Comparison of ENCODE assay signal across 8 cellular contexts in genomic region chr2:231197741-231198290, GRCh38. TPM values are rescaled to one million over a fixed set of nuclear protein-coding genes. Genes with fewer than 3 reads are reported as not detected.
A peak's percentile ranks its signal among the peaks of the same experiment; 100 is the strongest.
DNase-seq lines count a peak whose midpoint lies in the region; ATAC-seq and TF ChIP-seq lines count a peak whose summit lies in the region.

No MANE protein-coding gene starts in this region.

- H3K9ac ChIP-seq in NT2/D1 (ENCODE audit: insufficient read length, low read depth) = peak overlapping the region; percentile 86
- peak overlapping the region; percentile 61 for H3K9ac ChIP-seq in endodermal cell (ENCODE audit: extremely low read depth, low read length, poor library complexity, severe bottlenecking)
- H3K9ac ChIP-seq in neuronal stem cell (ENCODE audit: low read depth, low read length, poor library complexity) = peak overlapping the region; percentile 96

- H4K8ac ChIP-seq in neuronal stem cell (ENCODE audit: low read depth, low read length) = no peak overlapping the region

- peak overlapping the region; percentile 99 for H3K4me3 ChIP-seq in CD8-positive, alpha-beta memory T cell (ENCODE audit: low read length)
- peak overlapping the region; percentile 89 for H3K4me3 ChIP-seq in NT2/D1 (ENCODE audit: insufficient read length, low read depth)
- H3K4me3 ChIP-seq in endodermal cell (ENCODE audit: low read length) = peak overlapping the region; percentile 88
- H3K4me3 ChIP-seq in neuronal stem cell (ENCODE audit: low read length in 2 of 2) = peak overlapping the region; percentile 95 to 96

- no peak overlapping the region for H2AK5ac ChIP-seq in neuronal stem cell (ENCODE audit: low read depth, low read length)

- POLR2A ChIA-PET in CD8-positive, alpha-beta memory T cell (lab: Charles Lee) = no interaction called here

- no peak overlapping the region for H3K4ac ChIP-seq in neuronal stem cell (ENCODE audit: low read length)

- H3K27ac ChIP-seq in CD8-positive, alpha-beta memory T cell (ENCODE audit: low read depth, low read length) = peak overlapping the region; percentile 35
- H3K27ac ChIP-seq in endodermal cell (ENCODE audit: low read depth, low read length) (no peak overlapping the region), neuronal stem cell (replicated peaks; ENCODE audit: low read length) (no peak overlapping the region)

- H3K9me3 Mint-ChIP-seq in CD8-positive, alpha-beta memory T cell = no peaks in the 10 kb centered on the region
- peaks cover 20% of the 10 kb centered on the region for H3K9me3 Mint-ChIP-seq in endodermal cell

- no peak for ATAC-seq in GM19467 (IDR thresholded peaks at IDR 0.05; ENCODE audit: unreplicated experiment)
- no peak for ATAC-seq in HG02759 (IDR thresholded peaks at IDR 0.05; ENCODE audit: unreplicated experiment)

- H4K91ac ChIP-seq in neuronal stem cell (ENCODE audit: low read depth, low read length, poor library complexity) = no peak overlapping the region

- no peak overlapping the region for H2BK5ac ChIP-seq in neuronal stem cell (ENCODE audit: low read length)

- H3K79me1 ChIP-seq in neuronal stem cell (ENCODE audit: low read depth, low read length) = no peaks in the 10 kb centered on the region

- CTCF ChIA-PET in CD8-positive, alpha-beta memory T cell (lab: Charles Lee) = no interaction called here

- H3K4me1 ChIP-seq in CD8-positive, alpha-beta memory T cell (ENCODE audit: insufficient read depth, low read length) = peaks cover 11% of the 10 kb centered on the region
- peaks cover 8% of the 10 kb centered on the region for H3K4me1 ChIP-seq in NT2/D1 (ENCODE audit: insufficient read depth, insufficient read length)
- peaks cover 4% of the 10 kb centered on the region for H3K4me1 ChIP-seq in endodermal cell (ENCODE audit: control insufficient read depth, insufficient read depth, low read length)
- H3K4me1 ChIP-seq in neuronal stem cell (ENCODE audit: control insufficient read depth in 2 of 2, insufficient read depth in 1 of 2, low read depth in 1 of 2, low read length in 2 of 2) = peaks cover 2 to 5% of the 10 kb centered on the region in 2 donors

- H3K14ac ChIP-seq in neuronal stem cell (ENCODE audit: low read length) = no peak overlapping the region

- H2AFZ ChIP-seq in neuronal stem cell (ENCODE audit: low read length) = peak overlapping the region; percentile 96

- no peak overlapping the region for H3K18ac ChIP-seq in neuronal stem cell (ENCODE audit: low read length)

- H2BK12ac ChIP-seq in neuronal stem cell (ENCODE audit: low read length) = no peak overlapping the region

- H3K36me3 Mint-ChIP-seq in CD8-positive, alpha-beta memory T cell = peaks cover 0 to 4% (median 0%) of the 10 kb centered on the region in 3 donors
- peaks cover 17% of the 10 kb centered on the region for H3K36me3 Mint-ChIP-seq in endodermal cell (ENCODE audit: low read depth)

- no peak for DNase-seq in CD8-positive, alpha-beta memory T cell
- no peak for DNase-seq in NT2/D1 (ENCODE audit: low read depth, low spot score)
- no peak for DNase-seq in endodermal cell
- no peak for DNase-seq in neuronal stem cell (ENCODE audit: low spot score)
- DNase-seq in SK-N-DZ (ENCODE audit: low spot score) = no peak
- no peak for DNase-seq in NCI-H2029 (lab: John Stamatoyannopoulos, UW)

- H3K9me3 ChIP-seq in CD8-positive, alpha-beta memory T cell (ENCODE audit: low read length) = no peaks in the 10 kb centered on the region
- H3K9me3 ChIP-seq in NT2/D1 (ENCODE audit: insufficient read depth, low read length) = peaks cover 14% of the 10 kb centered on the region
- peaks cover 23% of the 10 kb centered on the region for H3K9me3 ChIP-seq in endodermal cell (ENCODE audit: control insufficient read depth, low read length)
- peaks cover 0 to 2% of the 10 kb centered on the region in 2 donors for H3K9me3 ChIP-seq in neuronal stem cell (replicated peaks in 1 of 2; ENCODE audit: control insufficient read depth in 2 of 2, insufficient read depth in 1 of 2, low read depth in 1 of 2, low read length in 2 of 2)

- H3K27ac Mint-ChIP-seq in CD8-positive, alpha-beta memory T cell = peak overlapping the region; percentile 50 to 87 (median 78)
- H3K27ac Mint-ChIP-seq in endodermal cell = peak overlapping the region; percentile 95

- H2BK120ac ChIP-seq in neuronal stem cell (ENCODE audit: low read depth, low read length) = no peak overlapping the region

- peaks cover 2 to 4% of the 10 kb centered on the region in 2 donors for H3K27me3 Mint-ChIP-seq in CD8-positive, alpha-beta memory T cell
- H3K27me3 Mint-ChIP-seq in endodermal cell (ENCODE audit: insufficient read depth) = peaks cover 3% of the 10 kb centered on the region

- no peak overlapping the region for H2BK15ac ChIP-seq in neuronal stem cell (ENCODE audit: low read length)

- H3K4me1 Mint-ChIP-seq in CD8-positive, alpha-beta memory T cell = peaks cover 11 to 16% (median 12%) of the 10 kb centered on the region in 3 donors
- H3K4me1 Mint-ChIP-seq in endodermal cell = peaks cover 9% of the 10 kb centered on the region

- no peaks in the 10 kb centered on the region for H3K36me3 ChIP-seq in CD8-positive, alpha-beta memory T cell (ENCODE audit: insufficient read depth, low read length)
- H3K36me3 ChIP-seq in NT2/D1 (ENCODE audit: insufficient read depth, insufficient read length, low read length) (peaks cover 5% of the 10 kb centered on the region), endodermal cell (ENCODE audit: control insufficient read depth, insufficient read depth, low read length) (peaks cover 6% of the 10 kb centered on the region), neuronal stem cell (replicated peaks in 1 of 2; ENCODE audit: control insufficient read depth in 2 of 2, insufficient read depth in 2 of 2, low read length in 2 of 2) (peaks cover 9 to 21% of the 10 kb centered on the region in 2 donors)

- H3K23ac ChIP-seq in neuronal stem cell (ENCODE audit: low read depth, low read length, poor library complexity) = no peak overlapping the region

- TF ChIP-seq CTCF in endodermal cell (conservative IDR thresholded peaks at IDR 0.05) = no peak

- peak overlapping the region; percentile 90 to 99 (median 93) for H3K4me3 Mint-ChIP-seq in CD8-positive, alpha-beta memory T cell
- peak overlapping the region; percentile 88 for H3K4me3 Mint-ChIP-seq in endodermal cell

- WGBS in endodermal cell (ENCODE audit: insufficient coverage in 1 of 2, insufficient read length in 1 of 2), 2 experiments = 49 to 53% methylated on average over 7 to 11 of the region's 11 CpGs
- no CpG with 5 or more reads among the region's 11 CpGs for WGBS in neuronal stem cell (ENCODE audit: extremely low coverage in 2 of 2, insufficient read length in 2 of 2, insufficient replicate concordance in 1 of 2), 2 donors

- no peaks in the 10 kb centered on the region for H3K27me3 ChIP-seq in CD8-positive, alpha-beta memory T cell (ENCODE audit: insufficient read depth, low read length, poor library complexity, severe bottlenecking)
- no peaks in the 10 kb centered on the region for H3K27me3 ChIP-seq in NT2/D1 (ENCODE audit: insufficient read depth, insufficient read length)
- H3K27me3 ChIP-seq in endodermal cell (ENCODE audit: control insufficient read depth, insufficient read depth, low read length, poor library complexity, severe bottlenecking) = no peaks in the 10 kb centered on the region
- H3K27me3 ChIP-seq in neuronal stem cell (ENCODE audit: control insufficient read depth in 3 of 3, insufficient read depth in 3 of 3, low read depth in 1 of 3, low read length in 3 of 3) = no peaks in the 10 kb centered on the region

- peak overlapping the region; percentile 72 for H3K4me2 ChIP-seq in neuronal stem cell (ENCODE audit: insufficient read depth, low read length, poor library complexity, severe bottlenecking)

RNA-seq across cellular contexts. Expression of gene ARMC9, which starts 0.6 kb away (rescaled TPM):
- 1 to 10 TPM; 5.3 to 6.4 TPM for total RNA-seq in CD8-positive, alpha-beta memory T cell
- 1.0 TPM for polyA plus RNA-seq in CD8-positive, alpha-beta memory T cell
- total RNA-seq in endodermal cell = 10 to 100 TPM; 41.7 to 51.5 TPM
- polyA plus RNA-seq in endodermal cell (2013, experiment 1 of 2) = 25.5 TPM
- polyA plus RNA-seq in endodermal cell (2013, experiment 2 of 2) = 24.7 TPM
- 24.2 TPM for polyA plus RNA-seq in neuronal stem cell (2013, experiment 1 of 2)
- polyA plus RNA-seq in neuronal stem cell (2013, experiment 2 of 2) = 22.8 TPM
- polyA plus RNA-seq in SK-N-DZ (2014; cell fraction: cytosol; rRNA removed) = 18.7 and 23.3 TPM in 2 replicates
- polyA plus RNA-seq in SK-N-DZ (2014; cell fraction: nucleus; rRNA removed) = 11.0 and 17.2 TPM in 2 replicates

Comparison
In these comparisons a context has a peak if more than half of its experiments do, and no peak if none do; other contexts are left out.
1. RNA of gene ARMC9, which starts 0.6 kb away (total RNA-seq): 41.7 to 51.5 TPM in endodermal cell; 5.3 to 6.4 TPM in CD8-positive, alpha-beta memory T cell; every median in the first group is over 4 times any median in the second.
2. Peak in every context shown above with its lines, with median percentiles within 50 percentile points of each other: H3K4me3 ChIP-seq and H3K9ac ChIP-seq.